13 cellular contexts compared by ENCODE assay signal in genomic region chr4:153512952-153513500, GRCh38. TPM values are rescaled to one million over a fixed set of nuclear protein-coding genes. Genes with fewer than 3 reads are reported as not detected.
DNase-seq lines count a peak whose midpoint lies in the region; ATAC-seq and TF ChIP-seq lines count a peak whose summit lies in the region.
"Had no signal": no experiment of that assay in that cellular context is flagged by ENCODE, and none has a peak within 500 bp of the region (broad histone marks: within the 10 kb centered on the region; RNA-seq: fewer than 3 reads in every experiment).

No MANE protein-coding gene starts in this region.

- no peak overlapping the region for H3K27ac Mint-ChIP-seq in Calu3 (ENCODE audit: unreplicated experiment)

- H3K27me3 ChIP-seq in RWPE2 (ENCODE audit: insufficient read depth, poor library complexity, severe bottlenecking) (no peaks in the 10 kb centered on the region), spleen (replicated peaks in 1 of 7) (no peaks in the 10 kb centered on the region)

- peaks cover 24% of the 10 kb centered on the region for H3K4me1 Mint-ChIP-seq in Calu3 (ENCODE audit: low read depth, unreplicated experiment)

- no peaks in the 10 kb centered on the region for H3K9me3 ChIP-seq in RWPE2 (ENCODE audit: severe bottlenecking)
- H3K9me3 ChIP-seq in spleen, result no peaks in the 10 kb centered on the region

- whole genome bisulfite sequencing in spleen, 5 donors, result 80 to 92% (median 89%) methylated on average over 3 of the region's 3 CpGs

- no peak overlapping the region for H3K4me3 ChIP-seq in RWPE2 (ENCODE audit: severe bottlenecking)
- no peak overlapping the region for H3K4me3 ChIP-seq in fibroblast of mammary gland (ENCODE audit: control insufficient read depth, low read depth, low read length)
- H3K4me3 ChIP-seq in spleen, result no peak overlapping the region

- H3K4me1 ChIP-seq in RWPE2 (ENCODE audit: insufficient read depth, poor library complexity, severe bottlenecking) (peaks cover 43% of the 10 kb centered on the region), spleen (peaks cover 13 to 88% (median 52%) of the 10 kb centered on the region in 6 donors)

- TF ChIP-seq POLR2A in spleen (IDR thresholded peaks at IDR 0.05), result no peak

- no peak for TF ChIP-seq CTCF in RWPE2 (IDR thresholded peaks at IDR 0.05; ENCODE audit: poor library complexity, severe bottlenecking)
- no peak for TF ChIP-seq CTCF in fibroblast of mammary gland (conservative IDR thresholded peaks at IDR 0.05; ENCODE audit: control insufficient read depth, insufficient read depth, low read depth, low read length)
- no peak for TF ChIP-seq CTCF in spleen (IDR thresholded peaks at IDR 0.05 in 8 of 11, conservative IDR thresholded peaks at IDR 0.05 in 3 of 11)
- no peak for TF ChIP-seq CTCF in Calu3 (IDR thresholded peaks at IDR 0.05; ENCODE audit: unreplicated experiment)

- H3K4me3 Mint-ChIP-seq in Calu3 (ENCODE audit: low read depth, unreplicated experiment), result no peak overlapping the region
- H3K4me3 Mint-ChIP-seq: neural crest cell had no signal

- peak overlapping the region; percentile 79 for H3K27ac ChIP-seq in RWPE2 (ENCODE audit: poor library complexity, severe bottlenecking)
- H3K27ac ChIP-seq in spleen, result peak overlapping the region in 6 of 8 donors; percentile 1 to 53 (median 30)
- H3K27ac ChIP-seq: KMS-11, RWPE1, WERI-Rb-1 had no signal

- H3K9me3 Mint-ChIP-seq in Calu3 (ENCODE audit: low read depth, unreplicated experiment), result no peaks in the 10 kb centered on the region

- intact Hi-C loops in spleen (cut with DNase I; ENCODE audit: low total_unique reads) (loop anchor here (10.0 kb wide), 1 partner anchor 78 kb away; no protein-coding TSS in a partner anchor), Calu3 (cut with micrococcal nuclease; ENCODE audit: unreplicated experiment) (no loop called here)

- H3K36me3 ChIP-seq in RWPE2 (ENCODE audit: low read depth) (no peaks in the 10 kb centered on the region), spleen (peaks cover 0 to 53% (median 8%) of the 10 kb centered on the region in 6 donors)
- H3K36me3 ChIP-seq: WERI-Rb-1 had no signal

- no TSS peak for BruUV-seq in Calu3 (replicated peaks; lab: Mats Ljungman, UMichigan)

- ATAC-seq in RWPE2 (ENCODE audit: low read depth) (no peak), HG02970 (IDR thresholded peaks at IDR 0.05; ENCODE audit: low FRiP score, unreplicated experiment) (no peak), HG02571 (IDR thresholded peaks at IDR 0.05; ENCODE audit: unreplicated experiment) (no peak)

- DNase-seq in EL, result peak; percentile 4
- no peak for DNase-seq in RWPE2 (ENCODE audit: low spot score)
- peak; percentile 27 for DNase-seq in fibroblast of mammary gland (ENCODE audit: low read depth)
- no peak for DNase-seq in spleen
- no peak for DNase-seq in Calu3
- DNase-seq: activated naive CD4-positive, alpha-beta T cell treated with anti-CD3 and anti-CD28 coated beads, Interleukin-2, amount 50 U/mL, for 16 hours; NCI-H2107; WERI-Rb-1 had no signal

- H3K27me3 Mint-ChIP-seq in Calu3 (ENCODE audit: unreplicated experiment), result no peaks in the 10 kb centered on the region

- CTCF ChIA-PET in Calu3 (lab: Charles Lee), result no interaction called here

- H3K36me3 Mint-ChIP-seq in Calu3 (ENCODE audit: insufficient read depth, unreplicated experiment), result peaks cover 3% of the 10 kb centered on the region

RNA-seq across cellular contexts. Expression of gene TMEM131L, which starts 46.9 kb away (rescaled TPM):
- 100 to 1,000 TPM in 1 of 7 donors, 10 to 100 TPM in 6; 73.5 to 105 (median 83.1) TPM for total RNA-seq in spleen
- polyA plus RNA-seq in spleen, result 10 to 100 TPM; 20.9 to 23.1 (median 21.5) TPM
- total RNA-seq in Calu3 (2022), result 8.8 and 9.4 TPM in 2 replicates

Comparison
In these comparisons a context has a peak if more than half of its experiments do, and no peak if none do; other contexts are left out.
1. DNase-seq: peak in EL (single experiment) and fibroblast of mammary gland (single experiment); none in RWPE2 (single experiment), spleen (single experiment) and Calu3 (single experiment).